ENCODE assay signal across 8 cellular contexts in the genomic region with DNA sequence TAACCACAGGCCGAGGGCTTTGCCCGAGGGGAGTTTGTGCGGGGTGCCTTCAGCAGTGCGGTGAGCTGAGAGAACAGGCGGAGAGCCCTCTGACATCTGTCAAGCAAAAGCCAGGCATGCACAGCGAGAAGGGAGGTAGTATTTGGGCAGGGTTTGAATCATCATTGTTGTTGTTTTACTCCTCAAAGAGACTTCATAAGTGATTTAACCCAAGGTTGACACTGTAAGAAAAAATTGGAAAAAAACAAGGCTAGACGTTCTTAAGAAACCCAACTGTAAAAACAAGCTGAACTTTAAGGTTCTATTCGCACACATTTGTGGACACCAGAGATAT. TPM values are rescaled to one million over a fixed set of nuclear protein-coding genes. Genes with fewer than 3 reads are reported as not detected.
A peak's percentile ranks its signal among the peaks of the same experiment; 100 is the strongest.
DNase-seq lines count a peak whose midpoint lies in the region; ATAC-seq and TF ChIP-seq lines count a peak whose summit lies in the region.

No MANE protein-coding gene starts in this region.

- no peak for TF ChIP-seq CTCF in right lobe of liver (IDR thresholded peaks at IDR 0.05)
- TF ChIP-seq CTCF in upper lobe of left lung (IDR thresholded peaks at IDR 0.05), result no peak

- no peak for DNase-seq in activated naive CD4-positive, alpha-beta T cell treated with anti-CD3 and anti-CD28 coated beads, Interleukin-2, amount 50 U/mL, for 16 hours
- DNase-seq in right lobe of liver (no peak), upper lobe of left lung (no peak), mucosa of gallbladder (ENCODE audit: low spot score) (no peak)

- H3K27ac Mint-ChIP-seq in activated naive CD4-positive, alpha-beta T cell treated with anti-CD3 and anti-CD28 coated beads, Interleukin-2, amount 50 U/mL, for 24 hours, result no peak overlapping the region
- H3K27ac Mint-ChIP-seq in activated naive CD8-positive, alpha-beta T cell, result no peak overlapping the region

- H3K36me3 ChIP-seq in right lobe of liver (no peaks in the 10 kb centered on the region), upper lobe of left lung (no peaks in the 10 kb centered on the region)

- H3K4me3 ChIP-seq in right lobe of liver, result peak overlapping the region in 2 of 3 donors; percentile 2 to 66
- peak overlapping the region in 3 of 4 donors; percentile 58 to 89 (median 65) for H3K4me3 ChIP-seq in upper lobe of left lung

- H3K9me3 Mint-ChIP-seq in activated naive CD4-positive, alpha-beta T cell treated with anti-CD3 and anti-CD28 coated beads, Interleukin-2, amount 50 U/mL, for 24 hours, result no peaks in the 10 kb centered on the region
- no peaks in the 10 kb centered on the region for H3K9me3 Mint-ChIP-seq in activated naive CD8-positive, alpha-beta T cell (ENCODE audit: low read depth)

- H3K4me1 ChIP-seq in right lobe of liver (peaks cover 0 to 7% (median 3%) of the 10 kb centered on the region in 4 donors), upper lobe of left lung (peaks cover 4 to 17% (median 11%) of the 10 kb centered on the region in 4 donors)

- TF ChIP-seq POLR2A in right lobe of liver (IDR thresholded peaks at IDR 0.05), result no peak
- no peak for TF ChIP-seq POLR2A in upper lobe of left lung (IDR thresholded peaks at IDR 0.05)

- H3K27me3 Mint-ChIP-seq in activated naive CD4-positive, alpha-beta T cell treated with anti-CD3 and anti-CD28 coated beads, Interleukin-2, amount 50 U/mL, for 24 hours, result no peaks in the 10 kb centered on the region
- no peaks in the 10 kb centered on the region for H3K27me3 Mint-ChIP-seq in activated naive CD8-positive, alpha-beta T cell

- intact Hi-C loops in right lobe of liver (cut with DNase I), result no loop called here

- no peak for TF ChIP-seq EP300 in upper lobe of left lung (IDR thresholded peaks at IDR 0.05)

- no peaks in the 10 kb centered on the region for H3K27me3 ChIP-seq in right lobe of liver
- H3K27me3 ChIP-seq in upper lobe of left lung, result no peaks in the 10 kb centered on the region

- WGBS in right lobe of liver (ENCODE audit: insufficient coverage, low coverage, low lambda C conversion rate, missing lambda C conversion rate), result 36% methylated on average over 8 of the region's 8 CpGs
- WGBS in upper lobe of left lung, 2 donors, result 49 to 64% methylated on average over 8 of the region's 8 CpGs

- ATAC-seq in right lobe of liver (no peak), upper lobe of left lung (ENCODE audit: low FRiP score in 2 of 2) (no peak), HG02840 (IDR thresholded peaks at IDR 0.05; ENCODE audit: low FRiP score, unreplicated experiment) (no peak), GM18520 (IDR thresholded peaks at IDR 0.05; ENCODE audit: unreplicated experiment) (no peak)

- H3K27ac ChIP-seq in right lobe of liver, result no peak overlapping the region
- no peak overlapping the region for H3K27ac ChIP-seq in upper lobe of left lung

- peaks cover 4% of the 10 kb centered on the region for H3K4me1 Mint-ChIP-seq in activated naive CD4-positive, alpha-beta T cell treated with anti-CD3 and anti-CD28 coated beads, Interleukin-2, amount 50 U/mL, for 24 hours
- H3K4me1 Mint-ChIP-seq in activated naive CD8-positive, alpha-beta T cell (ENCODE audit: low read depth), result peaks cover 6% of the 10 kb centered on the region

- H3K9me3 ChIP-seq in right lobe of liver, result no peaks in the 10 kb centered on the region
- H3K9me3 ChIP-seq in upper lobe of left lung, result no peaks in the 10 kb centered on the region

- H3K4me3 Mint-ChIP-seq in activated naive CD4-positive, alpha-beta T cell treated with anti-CD3 and anti-CD28 coated beads, Interleukin-2, amount 50 U/mL, for 24 hours, result peak overlapping the region; percentile 86
- peak overlapping the region; percentile 70 for H3K4me3 Mint-ChIP-seq in activated naive CD8-positive, alpha-beta T cell

- no peaks in the 10 kb centered on the region for H3K36me3 Mint-ChIP-seq in activated naive CD4-positive, alpha-beta T cell treated with anti-CD3 and anti-CD28 coated beads, Interleukin-2, amount 50 U/mL, for 24 hours
- peaks cover 5% of the 10 kb centered on the region for H3K36me3 Mint-ChIP-seq in activated naive CD8-positive, alpha-beta T cell

RNA-seq across cellular contexts. Expression of a gene that starts 1.3 kb away (rescaled TPM):
- total RNA-seq in right lobe of liver, result under 1 TPM; 0.06 to 0.32 (median 0.10) TPM
- total RNA-seq in upper lobe of left lung, result 1 to 10 TPM in 5 of 6 donors, under 1 TPM in 1; 0.69 to 3.2 (median 2.0) TPM
- 1.8 TPM for total RNA-seq in mucosa of gallbladder

RNA-seq across cellular contexts. Expression of a gene that starts 59.0 kb away (rescaled TPM):
- 1 to 10 TPM; 2.3 to 7.6 (median 3.6) TPM for total RNA-seq in right lobe of liver
- 10 to 100 TPM in 2 of 6 donors, 1 to 10 TPM in 4; 4.2 to 14.6 (median 8.6) TPM for total RNA-seq in upper lobe of left lung
- total RNA-seq in mucosa of gallbladder, result 6.0 TPM

RNA-seq across cellular contexts. Expression of a gene that starts 59.2 kb away (rescaled TPM):
- 10 to 100 TPM in 3 of 6 experiments, 1 to 10 TPM in 3; 6.1 to 27.0 (median 10.1) TPM for total RNA-seq in right lobe of liver
- 10 to 100 TPM in 5 of 6 donors, 1 to 10 TPM in 1; 6.2 to 37.6 (median 20.1) TPM for total RNA-seq in upper lobe of left lung
- 19.5 TPM for total RNA-seq in mucosa of gallbladder
